In genomic region chr9:86413966-86414880, GRCh38 we compare ENCODE assay signal across 7 cellular contexts.
DNase-seq lines count a peak whose midpoint lies in the region; ATAC-seq, FAIRE-seq and TF ChIP-seq lines count a peak whose summit lies in the region.

No MANE protein-coding gene starts in this region.

- FAIRE-seq in kidney (lab: Jason Lieb, UNC), result peak; percentile 94

- no peaks in the 10 kb centered on the region for H3K79me2 ChIP-seq in Karpas-422 (ENCODE audit: low read length)

- intact Hi-C loops in kidney (cut with DNase I), result no loop called here
- intact Hi-C loops in vagina (cut with DNase I), result no loop called here

- H3K27me3 ChIP-seq in Karpas-422 (ENCODE audit: low read length) (no peaks in the 10 kb centered on the region), vagina (no peaks in the 10 kb centered on the region)

- H3K4me2 ChIP-seq in Karpas-422 (ENCODE audit: low read depth, low read length, poor library complexity, severe bottlenecking), result no peak overlapping the region

- DNase-seq in ELF-1 (ENCODE audit: low read depth, low spot score), result peak; percentile 44
- peak; percentile 65 for DNase-seq in Karpas-422
- DNase-seq in astrocyte of the cerebellum (ENCODE audit: low read depth), result no peak
- no peak for DNase-seq in kidney
- no peak for DNase-seq in vagina (ENCODE audit: extremely low spot score in 2 of 2)

- ATAC-seq in GM21367 (IDR thresholded peaks at IDR 0.05; ENCODE audit: unreplicated experiment) (no peak), GM21381 (IDR thresholded peaks at IDR 0.05; ENCODE audit: unreplicated experiment) (no peak)

- H3K4me3 ChIP-seq in Karpas-422 (ENCODE audit: low read length), result no peak overlapping the region
- H3K4me3 ChIP-seq in astrocyte of the cerebellum (ENCODE audit: low read depth, low read length), result no peak overlapping the region
- peak overlapping the region in 1 of 2 donors; percentile 24 for H3K4me3 ChIP-seq in kidney (ENCODE audit: low read length in 2 of 2)
- H3K4me3 ChIP-seq in vagina, result no peak overlapping the region

- no peaks in the 10 kb centered on the region for H3K9me2 ChIP-seq in Karpas-422 (replicated peaks; ENCODE audit: insufficient read depth, low read length)

- no peak for TF ChIP-seq POLR2A in vagina (IDR thresholded peaks at IDR 0.05)

- H3K36me3 ChIP-seq in Karpas-422 (ENCODE audit: insufficient read depth, low read length), result no peaks in the 10 kb centered on the region
- H3K36me3 ChIP-seq in kidney (ENCODE audit: control insufficient read depth in 1 of 2, insufficient read depth in 2 of 2, low read length in 2 of 2), result no peaks in the 10 kb centered on the region
- H3K36me3 ChIP-seq in vagina, result no peaks in the 10 kb centered on the region

- no peaks in the 10 kb centered on the region for H4K20me1 ChIP-seq in Karpas-422 (ENCODE audit: insufficient read depth, low read depth, low read length)

- H3K9me3 ChIP-seq in Karpas-422 (ENCODE audit: low read length) (no peaks in the 10 kb centered on the region), kidney (ENCODE audit: control insufficient read depth in 1 of 2, low read length in 2 of 2) (no peaks in the 10 kb centered on the region), vagina (no peaks in the 10 kb centered on the region)

- TF ChIP-seq CTCF in astrocyte of the cerebellum (IDR thresholded peaks at IDR 0.05; ENCODE audit: low read depth, low read length, missing control alignments) (peak; percentile 38), kidney (IDR thresholded peaks at IDR 0.05; ENCODE audit: borderline replicate concordance, extremely low read depth, insufficient read depth) (peak; percentile 50), vagina (IDR thresholded peaks at IDR 0.05) (peak; percentile 44 to 78 (median 67))

- H3K4me1 ChIP-seq in Karpas-422 (ENCODE audit: low read length) (no peaks in the 10 kb centered on the region), kidney (ENCODE audit: control insufficient read depth in 1 of 2, insufficient read depth in 1 of 2, low read depth in 1 of 2, low read length in 2 of 2) (peaks cover 0 to 3% of the 10 kb centered on the region in 2 donors), vagina (no peaks in the 10 kb centered on the region)

- in situ Hi-C loops in astrocyte of the cerebellum (cut with HindIII; ENCODE audit: low sequenced_read_pairs), result loop anchor here (5.0 kb wide), 1 partner anchor 373 kb away; no protein-coding TSS in a partner anchor

- H2AFZ ChIP-seq in Karpas-422 (ENCODE audit: low read length), result no peak overlapping the region

- H3K9ac ChIP-seq in Karpas-422 (ENCODE audit: low read length) (no peak overlapping the region), kidney (ENCODE audit: low read length in 2 of 2) (no peak overlapping the region)

- H3K27ac ChIP-seq in Karpas-422 (ENCODE audit: low read length) (no peak overlapping the region), kidney (ENCODE audit: low read depth in 2 of 2, low read length in 2 of 2) (no peak overlapping the region), vagina (no peak overlapping the region)

Comparison
In these comparisons a context has a peak if more than half of its experiments do, and no peak if none do; other contexts are left out.
1. DNase-seq: peak in ELF-1 (single experiment) and Karpas-422 (single experiment); none in astrocyte of the cerebellum (single experiment), kidney (single experiment) and vagina (0 of 2).
2. Peak in every context shown above with its lines, with median percentiles within 50 percentile points of each other: CTCF ChIP-seq.